8 cellular contexts compared by ENCODE assay signal in genomic region chr6:27132532-27133280, GRCh38.
DNase-seq lines count a peak whose midpoint lies in the region; TF ChIP-seq lines count a peak whose summit lies in the region.

No MANE protein-coding gene starts in this region.

- H3K4me3 ChIP-seq in MM.1S (ENCODE audit: low read length) (peak overlapping the region; percentile 71), neutrophil (ENCODE audit: low read depth in 1 of 2, low read length in 1 of 2) (peak overlapping the region; percentile 60 to 62)

- H3K36me3 ChIP-seq in MM.1S (replicated peaks; ENCODE audit: insufficient read depth, low read length) (no peaks in the 10 kb centered on the region), neutrophil (no peaks in the 10 kb centered on the region)

- TF ChIP-seq CTCF in MM.1S (IDR thresholded peaks at IDR 0.05; ENCODE audit: low read length) (no peak), neutrophil (IDR thresholded peaks at IDR 0.05) (no peak)

- no peaks in the 10 kb centered on the region for H4K20me1 ChIP-seq in MM.1S (ENCODE audit: insufficient read depth, low read length)

- H3K4me1 ChIP-seq in MM.1S (ENCODE audit: low read length) (peaks cover 24% of the 10 kb centered on the region), neutrophil (ENCODE audit: control insufficient read depth in 1 of 2, insufficient read depth in 1 of 2, low read depth in 1 of 2, low read length in 1 of 2) (peaks cover 32 to 35% of the 10 kb centered on the region in 2 experiments)

- H3F3A ChIP-seq in MM.1S (ENCODE audit: insufficient read depth, low read length) = peaks cover 48% of the 10 kb centered on the region

- no peak overlapping the region for H2AFZ ChIP-seq in MM.1S (ENCODE audit: low read length)

- in situ Hi-C loops in G401 (cut with HindIII; ENCODE audit: low sequenced_read_pairs) = no loop called here

- peak; percentile 91 for DNase-seq in G401 (ENCODE audit: low spot score)
- peak; percentile 100 for DNase-seq in HCEC 1CT
- peak; percentile 98 for DNase-seq in MM.1S
- DNase-seq in SHP77 (lab: John Stamatoyannopoulos, UW) = peak; percentile 94 to 98
- DNase-seq in activated gamma-delta T cell treated with Interleukin-2 at 50 U/mL for 16 hours = peak; percentile 83
- DNase-seq in germinal center (ENCODE audit: low spot score) = peak; percentile 99
- peak; percentile 98 for DNase-seq in superior temporal gyrus (ENCODE audit: extremely low spot score)

- no peaks in the 10 kb centered on the region for H3K9me3 ChIP-seq in MM.1S (replicated peaks; ENCODE audit: insufficient read depth, low read length)
- no peaks in the 10 kb centered on the region for H3K9me3 ChIP-seq in neutrophil

- no peaks in the 10 kb centered on the region for H3K9me2 ChIP-seq in MM.1S (replicated peaks; ENCODE audit: insufficient read depth, low read length)

- H3K27me3 ChIP-seq in MM.1S (replicated peaks; ENCODE audit: insufficient read depth, low read length) = no peaks in the 10 kb centered on the region
- peaks cover 20% of the 10 kb centered on the region for H3K27me3 ChIP-seq in neutrophil

- peak overlapping the region; percentile 99 for H3K27ac ChIP-seq in MM.1S (ENCODE audit: low read length)
- peak overlapping the region; percentile 69 for H3K27ac ChIP-seq in neutrophil

- peak overlapping the region; percentile 94 for H3K9ac ChIP-seq in MM.1S (ENCODE audit: low read length)

- H3K4me2 ChIP-seq in MM.1S (ENCODE audit: low read depth, low read length) = peak overlapping the region; percentile 94

- no peaks in the 10 kb centered on the region for H3K79me2 ChIP-seq in MM.1S (ENCODE audit: low read length)

Comparison
In these comparisons a context has a peak if more than half of its experiments do, and no peak if none do; other contexts are left out.
1. Peak in every context shown above with its lines: DNase-seq, H3K4me3 ChIP-seq and H3K27ac ChIP-seq.